Comparison of ENCODE assay signal across 1 cellular context in the genomic region with DNA sequence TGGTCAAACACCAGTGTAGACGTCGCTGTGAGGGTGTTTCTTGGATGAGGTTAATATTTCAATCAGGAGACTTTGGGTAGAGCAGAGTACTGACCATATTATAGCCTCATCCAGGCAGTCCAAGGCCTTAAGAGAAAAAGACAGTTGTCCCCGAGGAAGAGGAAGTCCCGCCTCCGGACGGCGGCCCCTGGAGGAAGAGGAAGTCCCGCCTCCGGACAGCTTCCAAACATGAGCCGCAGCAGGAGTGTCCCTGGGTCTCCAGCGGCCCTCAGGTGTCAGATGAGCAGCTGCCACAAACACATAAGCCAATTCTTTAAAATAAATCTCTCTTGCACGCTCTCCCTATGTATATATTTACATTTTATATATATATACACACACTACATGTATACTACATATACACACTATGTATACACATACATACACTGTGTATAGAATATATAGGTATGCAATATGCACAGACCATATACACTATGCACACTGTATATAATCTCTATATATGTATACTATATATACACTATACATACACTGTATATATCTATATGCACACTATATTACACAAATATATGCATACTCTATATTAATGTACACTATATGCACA.
A peak's percentile ranks its signal among the peaks of the same experiment; 100 is the strongest.
TF ChIP-seq lines count a peak whose summit lies in the region.

No MANE protein-coding gene starts in this region.

TF ChIP-seq in K562, 482 proteins besides CTCF, POLR2A, EP300 and RAD21 (continued from another document):
- TF ChIP-seq KDM4B (IDR thresholded peaks at IDR 0.05; ENCODE audit: borderline replicate concordance in 2 of 2, low read depth in 1 of 2) (peak in 1 of 2 experiments; percentile 31; a peak in 1 of 4 replicates), KDM5B (IDR thresholded peaks at IDR 0.05; ENCODE audit: insufficient replicate concordance, low read depth, low read length) (peak; percentile 21), GABPB1 (CRISPR knock-in tag; IDR thresholded peaks at IDR 0.05) (peak; percentile 63; the same call in 1 of the 2 replicates), GABPA (tag; conservative IDR thresholded peaks at IDR 0.05; ENCODE audit: low read depth) (peak; percentile 92), SP2 (IDR thresholded peaks at IDR 0.05; ENCODE audit: extremely low read depth, low read depth, low read length, poor library complexity, severe bottlenecking) (peak; percentile 42), ZBTB40 (IDR thresholded peaks at IDR 0.05) (peak; percentile 89), ZBTB40 (CRISPR knock-in tag; IDR thresholded peaks at IDR 0.05) (no peak)
